In genomic region chr17:8170186-8170585, GRCh38 we compare ENCODE assay signal across 1 cellular context. TPM values are rescaled to one million over a fixed set of nuclear protein-coding genes. Genes with fewer than 3 reads are reported as not detected.
"Had no signal": no experiment of that assay in that cellular context is flagged by ENCODE, and none has a peak within 500 bp of the region (broad histone marks: within the 10 kb centered on the region; RNA-seq: fewer than 3 reads in every experiment).

No MANE protein-coding gene starts in this region.

RNA-seq across cellular contexts. Expression of gene AURKB, which starts 40.2 kb away (rescaled TPM):
- total RNA-seq: vagina had no signal
